15 cellular contexts compared by ENCODE assay signal in genomic region chr2:85411405-85411748, GRCh38. TPM values are rescaled to one million over a fixed set of nuclear protein-coding genes. Genes with fewer than 3 reads are reported as not detected.
DNase-seq lines count a peak whose midpoint lies in the region; ATAC-seq, FAIRE-seq and TF ChIP-seq lines count a peak whose summit lies in the region.
"Had no signal": no experiment of that assay in that cellular context is flagged by ENCODE, and none has a peak within 500 bp of the region (broad histone marks: within the 10 kb centered on the region; RNA-seq: fewer than 3 reads in every experiment).

No MANE protein-coding gene starts in this region.

- in situ Hi-C loops in IMR-90 (cut with MboI; ENCODE audit: low sequenced_read_pairs), result no loop called here

- TF ChIP-seq POLR2A in IMR-90 (IDR thresholded peaks at IDR 0.05; ENCODE audit: low read depth, low read length) (no peak), H1 (IDR thresholded peaks at IDR 0.05; ENCODE audit: control extremely low read depth in 1 of 2, low read depth in 2 of 2, low read length in 2 of 2) (no peak), adrenal gland (IDR thresholded peaks at IDR 0.05) (no peak)

- ATAC-seq in IMR-90 (ENCODE audit: low read depth), result no peak
- no peak for ATAC-seq in GM18498 (IDR thresholded peaks at IDR 0.05; ENCODE audit: unreplicated experiment)

- no peak overlapping the region for H2BK120ac ChIP-seq in IMR-90 (ENCODE audit: low read depth, low read length)
- H2BK120ac ChIP-seq in H1 (replicated peaks; ENCODE audit: low read depth, low read length), result peak overlapping the region; percentile 10

- DNase-seq in activated CD4-positive, alpha-beta T cell treated with anti-CD3 and anti-CD28 coated beads, Interleukin-2, amount 10 ng/mL, durations not matched to agents 24 days and 14 days, result no peak
- DNase-seq in activated CD4-positive, alpha-beta T cell treated with anti-CD3 and anti-CD28 coated beads for 1 hour, result no peak
- DNase-seq in IMR-90 (no peak), H1 (ENCODE audit: low read depth in 1 of 2, low spot score in 2 of 2) (no peak), MM.1S (no peak), adrenal gland (no peak)
- DNase-seq: H7; MV-4-11; NCI-H2029 treated with DMSO at 0.1 percent for 48 hours; NCI-H526; stimulated activated CD4-positive, alpha-beta T cell treated with anti-CD3 and anti-CD28 coated beads, Interleukin-2, amount 100 ng/mL, for 24 hours had no signal

- peak overlapping the region; percentile 77 for H3K4me3 Mint-ChIP-seq in activated CD4-positive, alpha-beta T cell treated with anti-CD3 and anti-CD28 coated beads, Interleukin-2, amount 10 ng/mL, durations not matched to agents 24 days and 14 days

- H3K4me1 ChIP-seq in IMR-90 (ENCODE audit: control insufficient read depth, insufficient read depth, low read length), result peaks cover 6% of the 10 kb centered on the region
- peaks cover 5 to 19% (median 14%) of the 10 kb centered on the region in 4 experiments for H3K4me1 ChIP-seq in H1 (replicated peaks in 1 of 4; ENCODE audit: control insufficient read depth in 3 of 4, insufficient read depth in 4 of 4, low read length in 3 of 4)
- H3K4me1 ChIP-seq in parathyroid adenoma, result peaks cover 70% of the 10 kb centered on the region
- peaks cover 24% of the 10 kb centered on the region for H3K4me1 ChIP-seq in MM.1S (ENCODE audit: low read length)
- peaks cover 0 to 7% of the 10 kb centered on the region in 2 donors for H3K4me1 ChIP-seq in adrenal gland (replicated peaks in 1 of 2)

- H4K91ac ChIP-seq in IMR-90 (ENCODE audit: insufficient read depth, low read depth, low read length) (no peak overlapping the region), H1 (replicated peaks; ENCODE audit: insufficient read length, low read length) (peak overlapping the region; percentile 3)

- H3K56ac ChIP-seq in IMR-90 (ENCODE audit: extremely low read depth, insufficient read depth, low read length) (no peak overlapping the region), H1 (replicated peaks; ENCODE audit: insufficient read length, low read depth, low read length) (no peak overlapping the region)

- H2AK5ac ChIP-seq in IMR-90 (ENCODE audit: low read depth, low read length) (no peak overlapping the region), H1 (ENCODE audit: low read depth, low read length) (0 out of 2 replicates have a peak overlapping the region, but pooled peaks have one; percentile 40)

- CTCF ChIA-PET in IMR-90 (lab: Yijun Ruan, JAX), result no interaction called here
- CTCF ChIA-PET in H1 (lab: Charles Lee; ENCODE audit: partially characterized antibody), result interaction anchor here (0.7 kb wide), 1 partner anchor 141 kb away, joined by 3 read pairs; no protein-coding TSS in a partner anchor

- no peak overlapping the region for H3K4me3 ChIP-seq in IMR-90 (ENCODE audit: insufficient read depth, low read depth, low read length)
- H3K4me3 ChIP-seq in H1 (ENCODE audit: extremely low read depth in 1 of 4, insufficient read depth in 2 of 4, low read depth in 3 of 4, low read length in 4 of 4), result no peak overlapping the region
- H3K4me3 ChIP-seq in parathyroid adenoma (ENCODE audit: low read depth, low read length), result no peak overlapping the region
- no peak overlapping the region for H3K4me3 ChIP-seq in MM.1S (ENCODE audit: low read length)
- H3K4me3 ChIP-seq in adrenal gland, result no peak overlapping the region
- H3K4me3 ChIP-seq: right atrium auricular region had no signal

- no peak for TF ChIP-seq RAD21 in IMR-90 (IDR thresholded peaks at IDR 0.05; ENCODE audit: low read length)
- no peak for TF ChIP-seq RAD21 in H1 (IDR thresholded peaks at IDR 0.05 in 1 of 2, conservative IDR thresholded peaks at IDR 0.05 in 1 of 2; ENCODE audit: low read depth in 2 of 2, low read length in 2 of 2)

- H3K79me1 ChIP-seq in IMR-90 (ENCODE audit: low read depth in 1 of 2, low read length in 2 of 2), result peaks cover 10 to 48% of the 10 kb centered on the region in 2 experiments
- H3K79me1 ChIP-seq in H1 (ENCODE audit: low read depth, low read length), result peaks cover 5% of the 10 kb centered on the region

- H4K20me1 ChIP-seq in IMR-90 (ENCODE audit: insufficient read depth, low read length), result no peaks in the 10 kb centered on the region
- no peaks in the 10 kb centered on the region for H4K20me1 ChIP-seq in H1 (replicated peaks in 1 of 2; ENCODE audit: control insufficient read depth in 1 of 2, insufficient read depth in 2 of 2, low read length in 2 of 2)
- no peaks in the 10 kb centered on the region for H4K20me1 ChIP-seq in MM.1S (ENCODE audit: insufficient read depth, low read length)

- H3K18ac ChIP-seq in IMR-90 (ENCODE audit: low read depth, low read length) (no peak overlapping the region), H1 (ENCODE audit: extremely low read depth, low read length) (no peak overlapping the region)

- no peaks in the 10 kb centered on the region for H3K9me2 ChIP-seq in MM.1S (replicated peaks; ENCODE audit: insufficient read depth, low read length)

- H2AFZ ChIP-seq in IMR-90 (replicated peaks; ENCODE audit: low read length, poor library complexity) (no peak overlapping the region), H1 (ENCODE audit: low read length) (no peak overlapping the region), parathyroid adenoma (peak overlapping the region; percentile 39), MM.1S (ENCODE audit: low read length) (no peak overlapping the region)

- no peak overlapping the region for H4K5ac ChIP-seq in IMR-90 (ENCODE audit: low read depth, low read length)
- H4K5ac ChIP-seq in H1 (ENCODE audit: insufficient read length, low read depth, low read length), result no peak overlapping the region

- H3K27me3 ChIP-seq in IMR-90 (ENCODE audit: control insufficient read depth, insufficient read depth, low read length), result no peaks in the 10 kb centered on the region
- peaks cover 0 to 3% (median 1%) of the 10 kb centered on the region in 4 experiments; a peak in 1 of 7 replicates for H3K27me3 ChIP-seq in H1 (replicated peaks in 1 of 4; ENCODE audit: control insufficient read depth in 3 of 4, extremely low read depth in 1 of 4, insufficient read depth in 3 of 4, low read length in 3 of 4)
- no peaks in the 10 kb centered on the region for H3K27me3 ChIP-seq in parathyroid adenoma (ENCODE audit: control insufficient read depth, insufficient read depth, low read length)
- no peaks in the 10 kb centered on the region for H3K27me3 ChIP-seq in MM.1S (replicated peaks; ENCODE audit: insufficient read depth, low read length)
- H3K27me3 ChIP-seq in adrenal gland, result no peaks in the 10 kb centered on the region
- H3K27me3 ChIP-seq: right atrium auricular region had no signal

- H3K14ac ChIP-seq in IMR-90 (replicated peaks; ENCODE audit: low read depth, low read length), result no peak overlapping the region
- no peak overlapping the region for H3K14ac ChIP-seq in H1 (ENCODE audit: insufficient read length)

- no peak overlapping the region for H3K4me2 ChIP-seq in IMR-90 (ENCODE audit: low read depth, low read length)
- no peak overlapping the region for H3K4me2 ChIP-seq in H1 (ENCODE audit: insufficient read depth in 1 of 2, low read depth in 2 of 2, low read length in 2 of 2)
- no peak overlapping the region for H3K4me2 ChIP-seq in parathyroid adenoma (ENCODE audit: low read length)
- no peak overlapping the region for H3K4me2 ChIP-seq in MM.1S (ENCODE audit: low read depth, low read length)

- peaks cover 10% of the 10 kb centered on the region for H3F3A ChIP-seq in MM.1S (ENCODE audit: insufficient read depth, low read length)

- no CpG with 5 or more reads among the region's 5 CpGs for WGBS in IMR-90 (ENCODE audit: extremely low coverage in 2 of 2, insufficient read length in 1 of 2), 2 experiments
- WGBS in H1 (ENCODE audit: extremely low coverage in 1 of 2, insufficient coverage in 1 of 2, insufficient read length in 1 of 2, insufficient replicate concordance in 2 of 2, low coverage in 1 of 2, low lambda C conversion rate in 2 of 2, missing lambda C conversion rate in 1 of 2), 2 experiments, result 97% methylated on average over 5 of the region's 5 CpGs; no CpG with 5 or more reads in 1 of the 2 experiments
- 73 to 98% (median 91%) methylated on average over 2 to 5 of the region's 5 CpGs for WGBS in adrenal gland, 4 donors

- H4K8ac ChIP-seq in IMR-90 (ENCODE audit: low read depth in 2 of 2, low read length in 2 of 2) (no peak overlapping the region), H1 (ENCODE audit: extremely low read depth, insufficient read depth, low read length) (no peak overlapping the region)

- peaks cover 8% of the 10 kb centered on the region for H3K9me1 ChIP-seq in IMR-90 (ENCODE audit: insufficient read depth, low read length)

- TF ChIP-seq EP300 in H1 (IDR thresholded peaks at IDR 0.05; ENCODE audit: borderline replicate concordance in 1 of 2, low read depth in 2 of 2, low read length in 2 of 2), result no peak

- H2AK9ac ChIP-seq in IMR-90 (replicated peaks; ENCODE audit: low read depth, low read length, poor library complexity), result peak overlapping the region; percentile 44

- H3K79me2 ChIP-seq in H1 (ENCODE audit: control insufficient read depth in 1 of 2, insufficient read depth in 2 of 2, low read length in 2 of 2) (no peaks in the 10 kb centered on the region), parathyroid adenoma (peaks cover 28% of the 10 kb centered on the region), MM.1S (ENCODE audit: low read length) (no peaks in the 10 kb centered on the region)

- no peak overlapping the region for H3K27ac Mint-ChIP-seq in activated CD4-positive, alpha-beta T cell treated with anti-CD3 and anti-CD28 coated beads, Interleukin-2, amount 10 ng/mL, durations not matched to agents 24 days and 14 days

- no peak overlapping the region for H2BK5ac ChIP-seq in IMR-90 (ENCODE audit: low read depth, low read length, poor library complexity, severe bottlenecking)
- H2BK5ac ChIP-seq in H1 (ENCODE audit: low read depth, low read length), result peak overlapping the region; percentile 27; the same call in 1 of the 2 replicates

- intact Hi-C loops in activated CD4-positive, alpha-beta T cell treated with anti-CD3 and anti-CD28 coated beads, Interleukin-2, amount 10 ng/mL, durations not matched to agents 24 days and 14 days (cut with micrococcal nuclease), result no loop called here
- intact Hi-C loops in IMR-90 (cut with micrococcal nuclease) (no loop called here), adrenal gland (cut with DNase I) (no loop called here)

- no peaks in the 10 kb centered on the region for H3K9me3 Mint-ChIP-seq in activated CD4-positive, alpha-beta T cell treated with anti-CD3 and anti-CD28 coated beads, Interleukin-2, amount 10 ng/mL, durations not matched to agents 24 days and 14 days

- peaks cover 55% of the 10 kb centered on the region for H3K4me1 Mint-ChIP-seq in activated CD4-positive, alpha-beta T cell treated with anti-CD3 and anti-CD28 coated beads, Interleukin-2, amount 10 ng/mL, durations not matched to agents 24 days and 14 days

- H3K9ac ChIP-seq in IMR-90 (ENCODE audit: low read depth, low read length), result no peak overlapping the region
- no peak overlapping the region; a peak in 1 of 7 replicates for H3K9ac ChIP-seq in H1 (replicated peaks in 1 of 4; ENCODE audit: extremely low read depth in 1 of 4, low read depth in 3 of 4, low read length in 3 of 4)
- no peak overlapping the region for H3K9ac ChIP-seq in parathyroid adenoma
- H3K9ac ChIP-seq in MM.1S (ENCODE audit: low read length), result no peak overlapping the region

- peaks cover 3% of the 10 kb centered on the region for H3K36me3 Mint-ChIP-seq in activated CD4-positive, alpha-beta T cell treated with anti-CD3 and anti-CD28 coated beads, Interleukin-2, amount 10 ng/mL, durations not matched to agents 24 days and 14 days (ENCODE audit: low read depth)

- H3K9me3 ChIP-seq in IMR-90 (ENCODE audit: control insufficient read depth, insufficient read depth, low read length) (no peaks in the 10 kb centered on the region), H1 (ENCODE audit: insufficient read depth in 2 of 2, low read depth in 1 of 2, low read length in 1 of 2) (no peaks in the 10 kb centered on the region), parathyroid adenoma (ENCODE audit: control insufficient read depth, low read length) (no peaks in the 10 kb centered on the region), MM.1S (replicated peaks; ENCODE audit: insufficient read depth, low read length) (no peaks in the 10 kb centered on the region), adrenal gland (replicated peaks in 1 of 3) (no peaks in the 10 kb centered on the region)
- H3K9me3 ChIP-seq: right atrium auricular region had no signal

- TF ChIP-seq CTCF in IMR-90 (conservative IDR thresholded peaks at IDR 0.05; ENCODE audit: low read depth, low read length), result no peak
- no peak for TF ChIP-seq CTCF in H1 (IDR thresholded peaks at IDR 0.05; ENCODE audit: control extremely low read depth in 1 of 3, insufficient read depth in 1 of 3, low read depth in 1 of 3, low read length in 3 of 3)
- TF ChIP-seq CTCF in parathyroid adenoma (IDR thresholded peaks at IDR 0.05), result no peak
- no peak for TF ChIP-seq CTCF in MM.1S (IDR thresholded peaks at IDR 0.05; ENCODE audit: low read length)
- TF ChIP-seq CTCF in adrenal gland (IDR thresholded peaks at IDR 0.05), result no peak

- no peak overlapping the region for H2BK20ac ChIP-seq in IMR-90 (ENCODE audit: low read depth, low read length)
- no peak overlapping the region for H2BK20ac ChIP-seq in H1 (ENCODE audit: low read length)

- H3K27ac ChIP-seq in IMR-90 (ENCODE audit: insufficient read depth, low read length) (no peak overlapping the region), H1 (ENCODE audit: low read depth, low read length) (no peak overlapping the region), parathyroid adenoma (peak overlapping the region; percentile 97), MM.1S (ENCODE audit: low read length) (no peak overlapping the region), adrenal gland (no peak overlapping the region)
- H3K27ac ChIP-seq: right atrium auricular region had no signal

- H3K27me3 Mint-ChIP-seq in activated CD4-positive, alpha-beta T cell treated with anti-CD3 and anti-CD28 coated beads, Interleukin-2, amount 10 ng/mL, durations not matched to agents 24 days and 14 days, result peaks cover 3% of the 10 kb centered on the region

- no peaks in the 10 kb centered on the region for H3K36me3 ChIP-seq in IMR-90 (ENCODE audit: control insufficient read depth, insufficient read depth, low read length)
- H3K36me3 ChIP-seq in H1 (ENCODE audit: control insufficient read depth in 2 of 4, insufficient read depth in 4 of 4, low read length in 3 of 4), result no peaks in the 10 kb centered on the region
- H3K36me3 ChIP-seq in parathyroid adenoma (ENCODE audit: control insufficient read depth, insufficient read depth, low read length), result no peaks in the 10 kb centered on the region
- H3K36me3 ChIP-seq in MM.1S (replicated peaks; ENCODE audit: insufficient read depth, low read length), result no peaks in the 10 kb centered on the region
- no peaks in the 10 kb centered on the region for H3K36me3 ChIP-seq in adrenal gland (replicated peaks in 1 of 2)
- H3K36me3 ChIP-seq: right atrium auricular region had no signal

- dilution Hi-C loops in IMR-90 (cut with HindIII; ENCODE audit: low sequenced_read_pairs, unreplicated experiment), result no loop called here

- H2BK12ac ChIP-seq in H1 (ENCODE audit: low read depth, low read length), result peak overlapping the region; percentile 80; the same call in 1 of the 2 replicates

- no TSS peak for BruUV-seq in IMR-90 (replicated peaks; lab: Mats Ljungman, UMichigan)

- H2BK15ac ChIP-seq in IMR-90 (ENCODE audit: low read depth, low read length) (no peak overlapping the region), H1 (ENCODE audit: low read length) (0 out of 2 replicates have a peak overlapping the region, but pooled peaks have one; percentile 81)

- H3K23me2 ChIP-seq in H1 (ENCODE audit: low read depth, low read length), result peaks cover 8% of the 10 kb centered on the region; the same call in 1 of the 2 replicates

- H3K4ac ChIP-seq in IMR-90 (ENCODE audit: low read depth, low read length) (peak overlapping the region; percentile 56), H1 (replicated peaks; ENCODE audit: insufficient read length, low read depth, low read length) (no peak overlapping the region)

- POLR2A ChIA-PET in IMR-90 (lab: Charles Lee; ENCODE audit: unreplicated experiment) (no interaction called here), H1 (lab: Charles Lee; ENCODE audit: partially characterized antibody) (interaction anchor here (1.0 to 55.3 kb wide), 3 partner anchors 18 to 136 kb away, joined by 3 to 1889 read pairs (median 4); partner anchors contain the start of genes GGCX and MAT2A)

- H3K23ac ChIP-seq in IMR-90 (ENCODE audit: low read depth, low read length), result no peak overlapping the region
- H3K23ac ChIP-seq in H1 (ENCODE audit: insufficient read length), result no peak overlapping the region

- FAIRE-seq in H1 (lab: Jason Lieb, UNC), result no peak
- FAIRE-seq: frontal cortex had no signal

RNA-seq across cellular contexts. Expression of gene CAPG, which starts 1.2 kb away (rescaled TPM):
- total RNA-seq in activated CD4-positive, alpha-beta T cell treated with anti-CD3 and anti-CD28 coated beads, Interleukin-2, amount 10 ng/mL, durations not matched to agents 24 days and 14 days, result 51.6 and 63.6 TPM in 2 replicates
- total RNA-seq in IMR-90 (2012; rRNA removed) (53.3 and 79.9 TPM in 2 replicates), adrenal gland (100 to 1,000 TPM in 1 of 8 donors, 10 to 100 TPM in 7; 17.5 to 104 (median 41.4) TPM)
- polyA plus RNA-seq in IMR-90 (2012; rRNA removed) (98.3 and 122 TPM in 2 replicates), H1 (2011; rRNA removed) (89.0 and 114 TPM in 2 replicates), adrenal gland (100 to 1,000 TPM in 1 of 3 donors, 10 to 100 TPM in 2; 13.8 to 192 (median 71.2) TPM)
- 106 and 143 TPM in 2 replicates for polyA plus RNA-seq in IMR-90 (2012; cell fraction: cytosol; rRNA removed)
- 43.3 and 75.0 TPM in 2 replicates for polyA plus RNA-seq in IMR-90 (2012; cell fraction: nucleus; rRNA removed; ENCODE audit: low replicate concordance)
- 78.6 and 80.5 TPM in 2 replicates for total RNA-seq in H1 (2021; fragmentation: NEBNext Ultra II Directional; extraction: Animal tissue kit (Norgen Biotek cat#: 25700))
- 123 TPM for polyA plus RNA-seq in H1 (2011; cell fraction: cytosol; rRNA removed)
- polyA plus RNA-seq in H1 (2011; cell fraction: nucleus; rRNA removed), result 114 TPM
- polyA plus RNA-seq in H1 (2012, experiment 1 of 2), result 83.9 to 123 TPM (median 109 TPM) in 4 replicates
- polyA plus RNA-seq in H1 (2012, experiment 2 of 2), result 62.0 TPM
- polyA plus RNA-seq in H1 (2013, experiment 1 of 2), result 119 TPM
- polyA plus RNA-seq in H1 (2013, experiment 2 of 2), result 114 TPM
- polyA minus RNA-seq in H1 (2011; rRNA and poly(A)+ RNA removed), result 37.3 and 60.0 TPM in 2 replicates
- polyA minus RNA-seq in H1 (2011; cell fraction: cytosol; rRNA and poly(A)+ RNA removed), result 34.6 TPM
- 30.6 TPM for polyA minus RNA-seq in H1 (2011; cell fraction: nucleus; rRNA and poly(A)+ RNA removed)

RNA-seq across cellular contexts. Expression of gene SH2D6, which starts 7.1 kb away (rescaled TPM):
- 0.69 and 0.96 TPM in 2 replicates for total RNA-seq in activated CD4-positive, alpha-beta T cell treated with anti-CD3 and anti-CD28 coated beads, Interleukin-2, amount 10 ng/mL, durations not matched to agents 24 days and 14 days
- 0.36 TPM in 1 of 2 replicates, not detected in the other for total RNA-seq in IMR-90 (2012; rRNA removed)
- 0.32 and 0.37 TPM in 2 replicates for polyA plus RNA-seq in IMR-90 (2012; rRNA removed)
- 0.16 TPM in 1 of 2 replicates, not detected in the other for polyA plus RNA-seq in IMR-90 (2012; cell fraction: cytosol; rRNA removed)
- 1.0 and 1.2 TPM in 2 replicates for polyA plus RNA-seq in IMR-90 (2012; cell fraction: nucleus; rRNA removed; ENCODE audit: low replicate concordance)
- total RNA-seq in H1 (2021; fragmentation: NEBNext Ultra II Directional; extraction: Animal tissue kit (Norgen Biotek cat#: 25700)), result 1.3 TPM in 1 of 2 replicates, not detected in the other
- polyA plus RNA-seq in H1 (2011; rRNA removed), result 0.17 and 0.42 TPM in 2 replicates
- 0.28 TPM for polyA plus RNA-seq in H1 (2011; cell fraction: cytosol; rRNA removed)
- 1.4 TPM for polyA plus RNA-seq in H1 (2011; cell fraction: nucleus; rRNA removed)
- 0.50 to 1.1 TPM (median 0.70 TPM) in 4 replicates for polyA plus RNA-seq in H1 (2012, experiment 1 of 2)
- polyA plus RNA-seq in H1 (2012, experiment 2 of 2), result not detected
- polyA plus RNA-seq in H1 (2013, experiment 1 of 2), result 0.16 TPM
- polyA plus RNA-seq in H1 (2013, experiment 2 of 2), result 0.28 TPM
- polyA minus RNA-seq in H1 (2011; rRNA and poly(A)+ RNA removed), result 0.47 TPM in 1 of 2 replicates, not detected in the other
- polyA minus RNA-seq in H1 (2011; cell fraction: cytosol; rRNA and poly(A)+ RNA removed), result not detected
- 0.90 TPM for polyA minus RNA-seq in H1 (2011; cell fraction: nucleus; rRNA and poly(A)+ RNA removed)
- total RNA-seq in adrenal gland, result 1 to 10 TPM in 1 of 8 donors, under 1 TPM in 2, not detected in 5; 0.69 to 1.4 (median 0.74) TPM
- polyA plus RNA-seq in adrenal gland, result 1 to 10 TPM in 2 of 3 donors, under 1 TPM in 1; 0.53 to 4.2 (median 1.3) TPM
- total RNA-seq: H7, right atrium auricular region had no signal

RNA-seq across cellular contexts. Expression of gene ELMOD3, which starts 56.8 kb away (rescaled TPM):
- total RNA-seq in activated CD4-positive, alpha-beta T cell treated with anti-CD3 and anti-CD28 coated beads, Interleukin-2, amount 10 ng/mL, durations not matched to agents 24 days and 14 days, result 16.7 and 18.2 TPM in 2 replicates
- 10.8 and 13.1 TPM in 2 replicates for total RNA-seq in IMR-90 (2012; rRNA removed)
- 19.2 and 20.7 TPM in 2 replicates for polyA plus RNA-seq in IMR-90 (2012; rRNA removed)
- polyA plus RNA-seq in IMR-90 (2012; cell fraction: cytosol; rRNA removed), result 6.6 and 7.8 TPM in 2 replicates
- 72.0 and 88.6 TPM in 2 replicates for polyA plus RNA-seq in IMR-90 (2012; cell fraction: nucleus; rRNA removed; ENCODE audit: low replicate concordance)
- 6.9 and 10.2 TPM in 2 replicates for total RNA-seq in H1 (2021; fragmentation: NEBNext Ultra II Directional; extraction: Animal tissue kit (Norgen Biotek cat#: 25700))
- polyA plus RNA-seq in H1 (2011; rRNA removed), result 8.5 and 9.3 TPM in 2 replicates
- 12.4 TPM for polyA plus RNA-seq in H1 (2011; cell fraction: cytosol; rRNA removed)
- 29.5 TPM for polyA plus RNA-seq in H1 (2011; cell fraction: nucleus; rRNA removed)
- 7.9 to 10.0 TPM (median 8.7 TPM) in 4 replicates for polyA plus RNA-seq in H1 (2012, experiment 1 of 2)
- 6.2 TPM for polyA plus RNA-seq in H1 (2012, experiment 2 of 2)
- 6.1 TPM for polyA plus RNA-seq in H1 (2013, experiment 1 of 2)
- polyA plus RNA-seq in H1 (2013, experiment 2 of 2), result 5.4 TPM
- polyA minus RNA-seq in H1 (2011; rRNA and poly(A)+ RNA removed), result 17.1 and 19.0 TPM in 2 replicates
- 3.7 TPM for polyA minus RNA-seq in H1 (2011; cell fraction: cytosol; rRNA and poly(A)+ RNA removed)
- 12.8 TPM for polyA minus RNA-seq in H1 (2011; cell fraction: nucleus; rRNA and poly(A)+ RNA removed)
- 10 to 100 TPM; 12.3 to 37.0 (median 25.3) TPM for total RNA-seq in adrenal gland
- 10 to 100 TPM; 18.9 to 69.0 (median 63.1) TPM for polyA plus RNA-seq in adrenal gland

RNA-seq across cellular contexts. Expression of gene RETSAT, which starts 57.0 kb away (rescaled TPM):
- total RNA-seq in activated CD4-positive, alpha-beta T cell treated with anti-CD3 and anti-CD28 coated beads, Interleukin-2, amount 10 ng/mL, durations not matched to agents 24 days and 14 days, result 21.0 and 25.0 TPM in 2 replicates
- 25.0 and 32.3 TPM in 2 replicates for total RNA-seq in IMR-90 (2012; rRNA removed)
- polyA plus RNA-seq in IMR-90 (2012; rRNA removed), result 22.8 and 25.6 TPM in 2 replicates
- 12.7 and 18.2 TPM in 2 replicates for polyA plus RNA-seq in IMR-90 (2012; cell fraction: cytosol; rRNA removed)
- polyA plus RNA-seq in IMR-90 (2012; cell fraction: nucleus; rRNA removed; ENCODE audit: low replicate concordance), result 30.4 and 42.7 TPM in 2 replicates
- 13.6 and 15.8 TPM in 2 replicates for total RNA-seq in H1 (2021; fragmentation: NEBNext Ultra II Directional; extraction: Animal tissue kit (Norgen Biotek cat#: 25700))
- 16.7 and 20.7 TPM in 2 replicates for polyA plus RNA-seq in H1 (2011; rRNA removed)
- polyA plus RNA-seq in H1 (2011; cell fraction: cytosol; rRNA removed), result 16.8 TPM
- 39.0 TPM for polyA plus RNA-seq in H1 (2011; cell fraction: nucleus; rRNA removed)
- 17.4 to 21.6 TPM (median 19.9 TPM) in 4 replicates for polyA plus RNA-seq in H1 (2012, experiment 1 of 2)
- 9.2 TPM for polyA plus RNA-seq in H1 (2012, experiment 2 of 2)
- 22.1 TPM for polyA plus RNA-seq in H1 (2013, experiment 1 of 2)
- polyA plus RNA-seq in H1 (2013, experiment 2 of 2), result 21.2 TPM
- polyA minus RNA-seq in H1 (2011; rRNA and poly(A)+ RNA removed), result 28.0 and 29.1 TPM in 2 replicates
- polyA minus RNA-seq in H1 (2011; cell fraction: cytosol; rRNA and poly(A)+ RNA removed), result 23.9 TPM
- 15.0 TPM for polyA minus RNA-seq in H1 (2011; cell fraction: nucleus; rRNA and poly(A)+ RNA removed)
- total RNA-seq in adrenal gland, result 100 to 1,000 TPM in 7 of 8 donors, 10 to 100 TPM in 1; 93.8 to 178 (median 131) TPM
- 100 to 1,000 TPM in 1 of 3 donors, 10 to 100 TPM in 2; 26.1 to 209 (median 60.7) TPM for polyA plus RNA-seq in adrenal gland
